Comparison of ENCODE assay signal across 11 cellular contexts in genomic region chr12:57236925-57237652, GRCh38. TPM values are rescaled to one million over a fixed set of nuclear protein-coding genes. Genes with fewer than 3 reads are reported as not detected.
DNase-seq lines count a peak whose midpoint lies in the region; ATAC-seq, FAIRE-seq and TF ChIP-seq lines count a peak whose summit lies in the region.
"Had no signal": no experiment of that assay in that cellular context is flagged by ENCODE, and none has a peak within 500 bp of the region (broad histone marks: within the 10 kb centered on the region; RNA-seq: fewer than 3 reads in every experiment).

No MANE protein-coding gene starts in this region.

- no CpG with 5 or more reads among the region's 10 CpGs for WGBS in H9 (ENCODE audit: extremely low coverage, insufficient read length, low lambda C conversion rate)
- 48% methylated on average over 10 of the region's 10 CpGs for WGBS in prostate gland

- no peak overlapping the region for H2BK12ac ChIP-seq in H9 (ENCODE audit: insufficient read length, low read depth, low read length)

- H3K4me3 ChIP-seq in adipocyte (ENCODE audit: low read length) (no peak overlapping the region), lower lobe of right lung (peak overlapping the region; percentile 28), prostate gland (no peak overlapping the region)

- no peak overlapping the region; a peak in 1 of 7 replicates for H3K27ac Mint-ChIP-seq in H9

- H2BK20ac ChIP-seq in H9 (ENCODE audit: low read depth, low read length, poor library complexity, severe bottlenecking) = no peak overlapping the region

- no peaks in the 10 kb centered on the region for H3K9me3 Mint-ChIP-seq in H9

- H3K18ac ChIP-seq in H9 (ENCODE audit: insufficient read length, low read depth, low read length) = no peak overlapping the region

- H3K4me1 ChIP-seq in H9 (ENCODE audit: insufficient read depth, low read length) (no peaks in the 10 kb centered on the region), adipocyte (ENCODE audit: control insufficient read depth, insufficient read depth, low read length) (peaks cover 48% of the 10 kb centered on the region), lower lobe of right lung (peaks cover 48% of the 10 kb centered on the region), prostate gland (replicated peaks) (peaks cover 22% of the 10 kb centered on the region)

- peaks cover 26% of the 10 kb centered on the region for H3K23me2 ChIP-seq in H9 (ENCODE audit: insufficient read length, low read depth, low read length, poor library complexity, severe bottlenecking)

- no peak overlapping the region for H4K8ac ChIP-seq in H9 (replicated peaks; ENCODE audit: insufficient read length, low read depth, low read length)

- H3K56ac ChIP-seq in H9 (ENCODE audit: insufficient read length, low read depth, low read length) = no peak overlapping the region

- no peaks in the 10 kb centered on the region for H3K79me2 ChIP-seq in H9 (ENCODE audit: insufficient read depth, low read length)

- peaks cover 76% of the 10 kb centered on the region for H3K27me3 Mint-ChIP-seq in H9 (ENCODE audit: low read depth)

- no peak overlapping the region for H2BK5ac ChIP-seq in H9 (ENCODE audit: insufficient read length, low read length)

- H3K36me3 ChIP-seq in adipocyte (ENCODE audit: control insufficient read depth, insufficient read depth, low read length, severe bottlenecking) = peaks cover 26% of the 10 kb centered on the region
- peaks cover 26% of the 10 kb centered on the region for H3K36me3 ChIP-seq in lower lobe of right lung
- no peaks in the 10 kb centered on the region for H3K36me3 ChIP-seq in prostate gland

- no peak overlapping the region for H3K4me2 ChIP-seq in H9 (ENCODE audit: insufficient read depth, insufficient read length, low read length)

- H3K23ac ChIP-seq in H9 (ENCODE audit: insufficient read length, low read depth, low read length) = no peak overlapping the region

- intact Hi-C loops in lower lobe of right lung (cut with DNase I) (no loop called here), prostate gland (cut with DNase I) (no loop called here)

- H2BK120ac ChIP-seq in H9 (ENCODE audit: low read depth, low read length, poor library complexity, severe bottlenecking) = no peak overlapping the region

- H2BK15ac ChIP-seq in H9 (ENCODE audit: low read depth, low read length) = no peak overlapping the region

- no peak overlapping the region for H4K5ac ChIP-seq in H9 (ENCODE audit: insufficient read length, low read depth, low read length)

- H3K9me3 ChIP-seq in H9 (ENCODE audit: control insufficient read depth, low read depth, low read length) = no peaks in the 10 kb centered on the region
- H3K9me3 ChIP-seq in adipocyte (ENCODE audit: control insufficient read depth, low read length) = no peaks in the 10 kb centered on the region
- no peaks in the 10 kb centered on the region for H3K9me3 ChIP-seq in lower lobe of right lung
- H3K9me3 ChIP-seq in prostate gland = no peaks in the 10 kb centered on the region

- no peak overlapping the region for H2AFZ ChIP-seq in H9 (ENCODE audit: low read length)

- H3K27me3 ChIP-seq in H9 (ENCODE audit: insufficient read depth, low read length) (peaks cover 52% of the 10 kb centered on the region), adipocyte (replicated peaks; ENCODE audit: control insufficient read depth, insufficient read depth, low read length) (peaks cover 3% of the 10 kb centered on the region), lower lobe of right lung (ENCODE audit: low read depth) (peaks cover 64% of the 10 kb centered on the region), prostate gland (replicated peaks; ENCODE audit: insufficient read depth) (no peaks in the 10 kb centered on the region)

- H3K4me1 Mint-ChIP-seq in H9 = peaks cover 52 to 65% of the 10 kb centered on the region in 2 experiments

- TF ChIP-seq POLR2A in prostate gland (IDR thresholded peaks at IDR 0.05) = no peak

- H3K4me3 Mint-ChIP-seq in H9 = peak overlapping the region; percentile 72 to 87

- peaks cover 4% of the 10 kb centered on the region for H4K20me1 ChIP-seq in H9 (ENCODE audit: control insufficient read depth, insufficient read depth, insufficient read length)

- no peak overlapping the region for H2AK5ac ChIP-seq in H9 (ENCODE audit: insufficient read length, low read length)

- H3T11ph ChIP-seq in H9 (ENCODE audit: low read length) = no peak overlapping the region

- no peak overlapping the region for H3K4ac ChIP-seq in H9 (ENCODE audit: low read depth, low read length)

- H3K14ac ChIP-seq in H9 (ENCODE audit: insufficient read depth, low read length) = no peak overlapping the region

- H3K27ac ChIP-seq in H9 (ENCODE audit: insufficient read length, low read depth, low read length) (no peak overlapping the region), lower lobe of right lung (no peak overlapping the region), prostate gland (no peak overlapping the region)

- ATAC-seq in lower lobe of right lung = no peak
- ATAC-seq in HG02588 (IDR thresholded peaks at IDR 0.05; ENCODE audit: unreplicated experiment) = no peak
- ATAC-seq: left lobe of liver had no signal

- H3K36me3 Mint-ChIP-seq in H9 (ENCODE audit: insufficient read depth in 1 of 3, low read depth in 3 of 3) = peaks cover 25 to 29% (median 27%) of the 10 kb centered on the region in 3 experiments

- no peak overlapping the region for H4K91ac ChIP-seq in H9 (ENCODE audit: insufficient read length, low read depth, low read length)

- DNase-seq in AG08396 (ENCODE audit: low spot score) (peak; percentile 16), H9 (peak; percentile 44), adipocyte (ENCODE audit: low read depth) (peak; percentile 63), lower lobe of right lung (peak; percentile 24), prostate gland (ENCODE audit: low spot score) (no peak), urothelium cell line (ENCODE audit: low spot score) (no peak), GM19240 (ENCODE audit: insufficient read length, low spot score) (no peak)
- DNase-seq: cortex of kidney, DND-41 had no signal

- TF ChIP-seq CTCF in H9 (conservative IDR thresholded peaks at IDR 0.05) = no peak
- TF ChIP-seq CTCF in lower lobe of right lung (IDR thresholded peaks at IDR 0.05) = no peak
- no peak for TF ChIP-seq CTCF in prostate gland (IDR thresholded peaks at IDR 0.05)

- FAIRE-seq in urothelium cell line (lab: Jason Lieb, UNC) = no peak

- no peaks in the 10 kb centered on the region for H3K79me1 ChIP-seq in H9 (ENCODE audit: insufficient read depth, low read depth, low read length, poor library complexity, severe bottlenecking)

- no peak overlapping the region for H3K9ac ChIP-seq in H9 (ENCODE audit: extremely low read depth, insufficient read length, low read length)
- H3K9ac ChIP-seq in adipocyte (ENCODE audit: low read length) = peak overlapping the region; percentile 52

RNA-seq across cellular contexts. Expression of gene SHMT2, which starts 7.6 kb away (rescaled TPM):
- 257 and 260 TPM in 2 replicates for total RNA-seq in H9 (2021)
- 66.6 TPM for total RNA-seq in lower lobe of right lung
- total RNA-seq in prostate gland = 10 to 100 TPM; 49.6 to 51.4 TPM

RNA-seq across cellular contexts. Expression of gene STAC3, which starts 13.9 kb away (rescaled TPM):
- total RNA-seq in H9 (2021) = 2.0 and 2.8 TPM in 2 replicates
- total RNA-seq in lower lobe of right lung = 8.7 TPM
- total RNA-seq in prostate gland = 10 to 100 TPM in 1 of 2 donors, 1 to 10 TPM in 1; 4.8 to 20.9 TPM

RNA-seq across cellular contexts. Expression of gene NXPH4, which starts 20.5 kb away (rescaled TPM):
- 2.1 and 2.8 TPM in 2 replicates for total RNA-seq in H9 (2021)
- not detected for total RNA-seq in lower lobe of right lung
- total RNA-seq in prostate gland = 10 to 100 TPM; 10.2 to 18.1 TPM

Comparison
In these comparisons a context has a peak if more than half of its experiments do, and no peak if none do; other contexts are left out.
1. DNase-seq: peak in AG08396 (single experiment), H9 (single experiment), adipocyte (single experiment) and lower lobe of right lung (single experiment); none in prostate gland (single experiment), urothelium cell line (single experiment) and GM19240 (single experiment).